ENCODE assay signal across 23 cellular contexts in the genomic region with DNA sequence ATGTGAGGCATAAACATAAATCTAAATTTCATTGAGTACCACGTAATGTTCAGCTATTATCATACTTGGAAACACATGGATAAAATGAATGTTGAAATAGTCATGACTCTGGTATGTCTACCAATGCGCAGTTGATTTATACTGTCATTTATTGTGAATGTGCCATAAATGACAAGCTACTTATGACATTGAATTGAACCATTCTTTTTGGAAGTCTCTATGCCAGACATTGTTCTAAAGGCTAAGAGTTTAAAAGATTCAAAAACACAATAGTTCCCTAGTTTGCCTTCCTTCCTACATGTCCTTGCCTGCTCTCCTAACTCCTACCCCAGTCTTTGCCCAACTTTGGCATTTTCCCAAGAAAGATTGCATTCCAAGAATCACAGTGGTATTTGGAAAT.
DNase-seq lines count a peak whose midpoint lies in the region; ATAC-seq and TF ChIP-seq lines count a peak whose summit lies in the region.
"Had no signal": no experiment of that assay in that cellular context is flagged by ENCODE, and none has a peak within 500 bp of the region (broad histone marks: within the 10 kb centered on the region; RNA-seq: fewer than 3 reads in every experiment).

No MANE protein-coding gene starts in this region.

- no peaks in the 10 kb centered on the region for H3K27me3 Mint-ChIP-seq in activated T-helper 1 cell treated with anti-CD3 and anti-CD28 coated beads, Interleukin-12 subunit alpha, Interleukin-12 subunit beta, Interleukin-2, Interleukin-4 antibody, amounts not matched to agents 30 ng/mL and 10 ng/mL and 1 ng/mL, durations not matched to agents 14 hours and 24 hours and 36 hours (ENCODE audit: insufficient read depth)
- H3K27me3 Mint-ChIP-seq: CD4-positive, alpha-beta T cell; naive B cell; stimulated activated naive B cell treated with anti-CD40 and anti-IgM and Interleukin-4, amounts not matched to agents 10 μg/mL and 1 μg/mL and 100 μg/mL, for 72 hours had no signal

- 80 to 91% (median 86%) methylated on average over 2 of the region's 2 CpGs for WGBS in spleen, 5 donors

- no peak for TF ChIP-seq CTCF in fibroblast of pulmonary artery (IDR thresholded peaks at IDR 0.05; ENCODE audit: low read length, missing control alignments)
- no peak for TF ChIP-seq CTCF in spleen (IDR thresholded peaks at IDR 0.05 in 8 of 11, conservative IDR thresholded peaks at IDR 0.05 in 3 of 11)

- intact Hi-C loops in sciatic nerve (cut with DNase I) = no loop called here
- intact Hi-C loops in activated T-helper 1 cell treated with anti-CD3 and anti-CD28 coated beads, Interleukin-12 subunit alpha, Interleukin-12 subunit beta, Interleukin-2, Interleukin-4 antibody, amounts not matched to agents 30 ng/mL and 10 ng/mL and 1 ng/mL, durations not matched to agents 14 hours and 24 hours and 36 hours (cut with micrococcal nuclease) = no loop called here
- intact Hi-C loops in spleen (cut with DNase I; ENCODE audit: low total_unique reads) = no loop called here

- H3K4me3 ChIP-seq in fibroblast of pulmonary artery (replicated peaks; ENCODE audit: low read depth, low read length) = no peak overlapping the region
- no peak overlapping the region for H3K4me3 ChIP-seq in spleen
- H3K4me3 ChIP-seq: K562, ovary, sigmoid colon, thyroid gland had no signal

- H3K9me3 Mint-ChIP-seq in activated T-helper 1 cell treated with anti-CD3 and anti-CD28 coated beads, Interleukin-12 subunit alpha, Interleukin-12 subunit beta, Interleukin-2, Interleukin-4 antibody, amounts not matched to agents 30 ng/mL and 10 ng/mL and 1 ng/mL, durations not matched to agents 14 hours and 24 hours and 36 hours = peaks cover 4% of the 10 kb centered on the region
- H3K9me3 Mint-ChIP-seq: CD4-positive, alpha-beta T cell; stimulated activated naive B cell treated with anti-CD40 and anti-IgM and Interleukin-4, amounts not matched to agents 10 μg/mL and 1 μg/mL and 100 μg/mL, for 72 hours had no signal

- H3K9me3 ChIP-seq in spleen = peaks cover 0 to 11% (median 0%) of the 10 kb centered on the region in 8 donors
- H3K9me3 ChIP-seq: ovary, sigmoid colon, thyroid gland had no signal

- no peaks in the 10 kb centered on the region for H3K36me3 Mint-ChIP-seq in activated T-helper 1 cell treated with anti-CD3 and anti-CD28 coated beads, Interleukin-12 subunit alpha, Interleukin-12 subunit beta, Interleukin-2, Interleukin-4 antibody, amounts not matched to agents 30 ng/mL and 10 ng/mL and 1 ng/mL, durations not matched to agents 14 hours and 24 hours and 36 hours (ENCODE audit: low read depth)
- H3K36me3 Mint-ChIP-seq: naive B cell; stimulated activated naive B cell treated with anti-CD40 and anti-IgM and Interleukin-4, amounts not matched to agents 10 μg/mL and 1 μg/mL and 100 μg/mL, for 72 hours had no signal

- TF ChIP-seq POLR2A in spleen (IDR thresholded peaks at IDR 0.05) = no peak

- H3K4me1 Mint-ChIP-seq in activated T-helper 1 cell treated with anti-CD3 and anti-CD28 coated beads, Interleukin-12 subunit alpha, Interleukin-12 subunit beta, Interleukin-2, Interleukin-4 antibody, amounts not matched to agents 30 ng/mL and 10 ng/mL and 1 ng/mL, durations not matched to agents 14 hours and 24 hours and 36 hours (ENCODE audit: low read depth) = no peaks in the 10 kb centered on the region
- H3K4me1 Mint-ChIP-seq: naive B cell; stimulated activated naive B cell treated with anti-CD40 and anti-IgM and Interleukin-4, amounts not matched to agents 10 μg/mL and 1 μg/mL and 100 μg/mL, for 72 hours had no signal

- no peaks in the 10 kb centered on the region for H3K27me3 ChIP-seq in spleen (replicated peaks in 1 of 7)
- H3K27me3 ChIP-seq: ovary, sigmoid colon, thyroid gland had no signal

- no peaks in the 10 kb centered on the region for H3K4me1 ChIP-seq in spleen
- H3K4me1 ChIP-seq: sigmoid colon, thyroid gland had no signal

- H3K36me3 ChIP-seq in spleen = no peaks in the 10 kb centered on the region
- H3K36me3 ChIP-seq: ovary, sigmoid colon, thyroid gland had no signal

- DNase-seq in HS-5 (ENCODE audit: low read depth) (peak; percentile 20), amniotic epithelial cell (ENCODE audit: low read depth) (peak; percentile 58), fibroblast of pulmonary artery (ENCODE audit: low read depth) (peak; percentile 31), sciatic nerve (ENCODE audit: low spot score) (no peak), T-helper 9 cell (no peak), spleen (no peak)
- no peak for DNase-seq in activated T-helper 1 cell treated with anti-CD3 and anti-CD28 coated beads, Interleukin-12 subunit alpha, Interleukin-12 subunit beta, Interleukin-2, Interleukin-4 antibody, amounts not matched to agents 30 ng/mL and 10 ng/mL and 1 ng/mL, durations not matched to agents 14 hours and 24 hours and 36 hours (ENCODE audit: low spot score)
- DNase-seq: activated CD4-positive, alpha-beta T cell treated with anti-CD3 and anti-CD28 coated beads, Interleukin-2, amount 50 U/mL, for 48 hours; activated T-cell treated with anti-CD3 and anti-CD28 coated beads for 4 hours; CD4-positive, alpha-beta T cell; cerebellar nuclear complex; effector memory CD4-positive, alpha-beta T cell; hippocampal formation; naive B cell; NCI-H187; OCI-M1; ovary; sigmoid colon; stimulated activated CD4-positive, alpha-beta T cell treated with anti-CD3 and anti-CD28 coated beads, Interleukin-1b, Interleukin-23, amount 100 ng/mL, for 48 hours; stimulated activated naive B cell treated with anti-CD40 and anti-IgM and Interleukin-4, amounts not matched to agents 10 μg/mL and 1 μg/mL and 100 μg/mL, for 72 hours; thyroid gland had no signal

- no peak overlapping the region for H3K4me3 Mint-ChIP-seq in activated T-helper 1 cell treated with anti-CD3 and anti-CD28 coated beads, Interleukin-12 subunit alpha, Interleukin-12 subunit beta, Interleukin-2, Interleukin-4 antibody, amounts not matched to agents 30 ng/mL and 10 ng/mL and 1 ng/mL, durations not matched to agents 14 hours and 24 hours and 36 hours
- H3K4me3 Mint-ChIP-seq: CD4-positive, alpha-beta T cell; naive B cell; stimulated activated naive B cell treated with anti-CD40 and anti-IgM and Interleukin-4, amounts not matched to agents 10 μg/mL and 1 μg/mL and 100 μg/mL, for 72 hours had no signal

- ATAC-seq in sciatic nerve (peak; percentile 46), HG03342 (IDR thresholded peaks at IDR 0.05; ENCODE audit: unreplicated experiment) (no peak)
- ATAC-seq: K562; stimulated activated naive B cell treated with anti-CD40 and anti-IgM and Interleukin-4, amounts not matched to agents 10 μg/mL and 1 μg/mL and 100 μg/mL, for 72 hours had no signal

- no peak overlapping the region for H3K27ac ChIP-seq in spleen
- H3K27ac ChIP-seq: ovary, sigmoid colon, thyroid gland had no signal

- H3K27ac Mint-ChIP-seq in activated T-helper 1 cell treated with anti-CD3 and anti-CD28 coated beads, Interleukin-12 subunit alpha, Interleukin-12 subunit beta, Interleukin-2, Interleukin-4 antibody, amounts not matched to agents 30 ng/mL and 10 ng/mL and 1 ng/mL, durations not matched to agents 14 hours and 24 hours and 36 hours = no peak overlapping the region
- H3K27ac Mint-ChIP-seq: CD4-positive, alpha-beta T cell; naive B cell; stimulated activated naive B cell treated with anti-CD40 and anti-IgM and Interleukin-4, amounts not matched to agents 10 μg/mL and 1 μg/mL and 100 μg/mL, for 72 hours had no signal

Comparison
In these comparisons a context has a peak if more than half of its experiments do, and no peak if none do; other contexts are left out.
1. DNase-seq: peak in HS-5 (single experiment), amniotic epithelial cell (single experiment) and fibroblast of pulmonary artery (single experiment); none in sciatic nerve (single experiment), T-helper 9 cell (single experiment), activated T-helper 1 cell treated with anti-CD3 and anti-CD28 coated beads, Interleukin-12 subunit alpha, Interleukin-12 subunit beta, Interleukin-2, Interleukin-4 antibody, amounts not matched to agents 30 ng/mL and 10 ng/mL and 1 ng/mL, durations not matched to agents 14 hours and 24 hours and 36 hours (single experiment) and spleen (single experiment).